In the genomic region with DNA sequence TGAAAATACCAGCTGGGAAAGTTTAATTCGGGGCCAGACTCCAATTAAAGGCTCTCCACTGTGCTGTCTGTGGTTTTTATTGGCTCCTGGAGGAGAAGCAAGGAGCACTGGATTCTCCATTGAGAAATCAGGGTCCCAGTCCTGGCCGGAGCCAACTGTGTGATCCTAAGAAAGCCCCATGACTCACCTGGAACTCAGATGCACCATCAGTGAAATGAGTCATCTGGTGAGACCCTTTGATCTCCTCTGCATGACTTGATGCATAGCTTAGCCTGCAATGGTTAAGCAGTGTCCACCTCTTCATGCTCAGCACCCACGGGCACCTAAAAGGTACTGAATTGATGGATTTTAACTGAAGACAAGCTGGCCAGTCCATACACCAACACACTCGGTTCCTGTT, we compare ENCODE assay signal across 28 cellular contexts.
DNase-seq lines count a peak whose midpoint lies in the region; ATAC-seq and TF ChIP-seq lines count a peak whose summit lies in the region.
"Had no signal": no experiment of that assay in that cellular context is flagged by ENCODE, and none has a peak within 500 bp of the region (broad histone marks: within the 10 kb centered on the region; RNA-seq: fewer than 3 reads in every experiment).

No MANE protein-coding gene starts in this region.

- H3K27me3 ChIP-seq in upper lobe of right lung: no peaks in the 10 kb centered on the region
- H3K27me3 ChIP-seq: neural progenitor cell, pancreas, spleen, vagina had no signal

- in situ Hi-C loops in Caki2 (cut with HindIII; ENCODE audit: low pct_unique_long_range_greater_than_20kb, low sequenced_read_pairs): no loop called here
- in situ Hi-C loops in astrocyte of the spinal cord (cut with HindIII; ENCODE audit: low sequenced_read_pairs): no loop called here

- no peak for ATAC-seq in upper lobe of right lung
- ATAC-seq: activated CD8-positive, alpha-beta memory T cell treated with anti-CD3 and anti-CD28 coated beads, Interleukin-2, amount 10 ng/mL, durations not matched to agents 7 days and 5 days; activated naive CD8-positive, alpha-beta T cell treated with anti-CD3 and anti-CD28 coated beads, Interleukin-2, amount 50 U/mL, for 24 hours; left ventricle myocardium superior; pancreas; right cardiac atrium; stimulated activated naive CD8-positive, alpha-beta T cell treated with anti-CD3 and anti-CD28 coated beads, Interleukin-15, Interleukin-2, amounts not matched to agents 100 U/mL and 50 U/mL, for 24 hours had no signal

- H3K36me3 ChIP-seq in upper lobe of right lung: no peaks in the 10 kb centered on the region
- H3K36me3 ChIP-seq: neural progenitor cell, pancreas, spleen, vagina had no signal

- H3K4me3 ChIP-seq in astrocyte of the spinal cord (ENCODE audit: low read depth, low read length) (no peak overlapping the region), upper lobe of right lung (no peak overlapping the region)
- H3K4me3 ChIP-seq: dorsolateral prefrontal cortex, neural progenitor cell, pancreas, SK-N-MC, spleen, vagina had no signal

- DNase-seq in Caki2 (ENCODE audit: low read depth) (peak; percentile 58), NCI-H226 (peak; percentile 3), astrocyte of the spinal cord (ENCODE audit: low read depth, low spot score) (peak; percentile 8), iPS-NIHi7 (ENCODE audit: extremely low spot score) (peak; percentile 16), upper lobe of right lung (no peak), NCI-H2196 treated with DMSO at 0.1 percent for 48 hours (lab: John Stamatoyannopoulos, UW; ENCODE audit: unreplicated experiment) (no peak), NCI-H1105 (lab: John Stamatoyannopoulos, UW) (no peak), NCI-H774 (lab: John Stamatoyannopoulos, UW) (no peak)
- DNase-seq: activated B cell treated with CpG ODN at 0.5 μM for 24 hours; activated CD4-positive, alpha-beta T cell treated with anti-CD3 and anti-CD28 coated beads, Interleukin-2, amount 50 U/mL, for 1 hour; activated CD8-positive, alpha-beta memory T cell treated with anti-CD3 and anti-CD28 coated beads, Interleukin-2, amount 10 ng/mL, durations not matched to agents 7 days and 5 days; activated naive CD8-positive, alpha-beta T cell treated with anti-CD3 and anti-CD28 coated beads, Interleukin-2, amount 50 U/mL, for 24 hours; activated T-cell treated with anti-CD3 and anti-CD28 coated beads, Interleukin-2, amount 50 U/mL, for 48 hours; CD4-positive, alpha-beta T cell; dorsolateral prefrontal cortex; H7; KG1; left ventricle myocardium superior; NCI-H1436; NCI-H2081; pancreas; right cardiac atrium; spleen; stimulated activated CD4-positive, alpha-beta T cell treated with anti-CD3 and anti-CD28 coated beads, Interleukin-2, amount 100 ng/mL, for 24 hours; stimulated activated naive CD8-positive, alpha-beta T cell treated with anti-CD3 and anti-CD28 coated beads, Interleukin-15, Interleukin-2, amounts not matched to agents 100 U/mL and 50 U/mL, for 24 hours had no signal

- no peaks in the 10 kb centered on the region for H3K9me3 ChIP-seq in upper lobe of right lung
- H3K9me3 ChIP-seq: pancreas, vagina had no signal

- TF ChIP-seq CTCF in astrocyte of the spinal cord (IDR thresholded peaks at IDR 0.05; ENCODE audit: low read depth, low read length) (no peak), upper lobe of right lung (IDR thresholded peaks at IDR 0.05) (no peak)

- H3K4me1 ChIP-seq in upper lobe of right lung: no peaks in the 10 kb centered on the region
- H3K4me1 ChIP-seq: neural progenitor cell, pancreas, spleen, vagina had no signal

- H3K27ac ChIP-seq in upper lobe of right lung: no peak overlapping the region
- H3K27ac ChIP-seq: dorsolateral prefrontal cortex, neural progenitor cell, pancreas, SK-N-MC, spleen, vagina had no signal

- intact Hi-C loops in upper lobe of right lung (cut with DNase I): no loop called here

Comparison
In these comparisons a context has a peak if more than half of its experiments do, and no peak if none do; other contexts are left out.
1. DNase-seq: peak in Caki2 (single experiment), NCI-H226 (single experiment), astrocyte of the spinal cord (single experiment) and iPS-NIHi7 (single experiment); none in upper lobe of right lung (single experiment), NCI-H2196 treated with DMSO at 0.1 percent for 48 hours (single experiment), NCI-H1105 (single experiment) and NCI-H774 (single experiment).